Comparison of ENCODE assay signal across 1 cellular context in the genomic region with DNA sequence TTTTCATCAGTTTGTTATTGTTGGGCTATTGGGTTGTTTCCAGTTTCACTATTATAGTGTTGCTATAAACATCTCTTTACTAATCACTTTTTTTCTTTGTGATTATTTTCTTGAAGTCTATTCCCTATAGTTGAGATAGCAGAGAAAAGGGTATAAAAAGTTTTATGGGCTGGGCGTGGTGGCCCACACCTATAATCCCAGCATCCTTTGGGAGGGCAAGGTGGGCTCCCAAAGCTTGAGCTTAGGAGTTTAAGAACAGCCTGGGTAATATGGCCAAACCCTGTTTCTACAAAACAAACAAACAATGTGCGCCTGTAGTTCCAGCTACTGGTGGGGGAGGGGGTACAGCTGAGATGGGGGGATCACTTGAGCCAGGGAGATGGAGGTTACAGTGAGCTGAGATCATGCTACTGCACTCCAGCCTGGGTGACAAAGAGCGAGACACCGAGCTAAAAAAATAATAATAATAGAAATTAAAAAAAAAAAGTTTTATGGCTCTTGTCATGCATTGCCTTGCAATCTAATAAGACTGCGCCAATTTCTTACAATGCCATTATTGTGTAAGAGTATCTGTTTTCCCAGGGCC.
TF ChIP-seq lines count a peak whose summit lies in the region.

No MANE protein-coding gene starts in this region.

TF ChIP-seq in HEK293, 187 proteins besides CTCF, POLR2A, EP300 and RAD21 (continued from another document):
- TF ChIP-seq, protein P1, sequence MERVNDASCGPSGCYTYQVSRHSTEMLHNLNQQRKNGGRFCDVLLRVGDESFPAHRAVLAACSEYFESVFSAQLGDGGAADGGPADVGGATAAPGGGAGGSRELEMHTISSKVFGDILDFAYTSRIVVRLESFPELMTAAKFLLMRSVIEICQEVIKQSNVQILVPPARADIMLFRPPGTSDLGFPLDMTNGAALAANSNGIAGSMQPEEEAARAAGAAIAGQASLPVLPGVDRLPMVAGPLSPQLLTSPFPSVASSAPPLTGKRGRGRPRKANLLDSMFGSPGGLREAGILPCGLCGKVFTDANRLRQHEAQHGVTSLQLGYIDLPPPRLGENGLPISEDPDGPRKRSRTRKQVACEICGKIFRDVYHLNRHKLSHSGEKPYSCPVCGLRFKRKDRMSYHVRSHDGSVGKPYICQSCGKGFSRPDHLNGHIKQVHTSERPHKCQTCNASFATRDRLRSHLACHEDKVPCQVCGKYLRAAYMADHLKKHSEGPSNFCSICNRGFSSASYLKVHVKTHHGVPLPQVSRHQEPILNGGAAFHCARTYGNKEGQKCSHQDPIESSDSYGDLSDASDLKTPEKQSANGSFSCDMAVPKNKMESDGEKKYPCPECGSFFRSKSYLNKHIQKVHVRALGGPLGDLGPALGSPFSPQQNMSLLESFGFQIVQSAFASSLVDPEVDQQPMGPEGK (tag by site-specific recombination; IDR thresholded peaks at IDR 0.05), result 0 out of 2 replicates have a peak, but pooled peaks have one; percentile 29
- TF ChIP-seq ZFP41 (tag by site-specific recombination; IDR thresholded peaks at IDR 0.05; ENCODE audit: borderline replicate concordance) (no peak), ZNF473 (tag by site-specific recombination; IDR thresholded peaks at IDR 0.05) (no peak), ZBTB21 (tag by site-specific recombination; IDR thresholded peaks at IDR 0.05) (no peak), KLF1 (tag by site-specific recombination; IDR thresholded peaks at IDR 0.05) (peak; percentile 94)
